8 cellular contexts compared by ENCODE assay signal in genomic region chr1:19010503-19010902, GRCh38. TPM values are rescaled to one million over a fixed set of nuclear protein-coding genes. Genes with fewer than 3 reads are reported as not detected.
DNase-seq lines count a peak whose midpoint lies in the region; ATAC-seq and TF ChIP-seq lines count a peak whose summit lies in the region.

No MANE protein-coding gene starts in this region.

- H4K91ac ChIP-seq in neuronal stem cell (ENCODE audit: low read depth, low read length, poor library complexity), result no peak overlapping the region

- no peak overlapping the region for H3K4me2 ChIP-seq in neuronal stem cell (ENCODE audit: insufficient read depth, low read length, poor library complexity, severe bottlenecking)

- H3K27ac ChIP-seq in CD4-positive, CD25-positive, alpha-beta regulatory T cell (ENCODE audit: insufficient read depth, low read length, poor library complexity, severe bottlenecking), result no peak overlapping the region
- peak overlapping the region; percentile 75 to 94 for H3K27ac ChIP-seq in coronary artery
- H3K27ac ChIP-seq in neuronal stem cell (replicated peaks; ENCODE audit: low read length), result peak overlapping the region; percentile 60

- H3K23ac ChIP-seq in neuronal stem cell (ENCODE audit: low read depth, low read length, poor library complexity), result no peak overlapping the region

- no peak overlapping the region for H3K4ac ChIP-seq in neuronal stem cell (ENCODE audit: low read length)

- H3K27ac Mint-ChIP-seq in CD4-positive, CD25-positive, alpha-beta regulatory T cell, result peak overlapping the region; percentile 28 to 85 (median 79)

- peak overlapping the region; percentile 31 for H2AK5ac ChIP-seq in neuronal stem cell (ENCODE audit: low read depth, low read length)

- peak overlapping the region; percentile 7 to 75 (median 70) for H3K4me3 Mint-ChIP-seq in CD4-positive, CD25-positive, alpha-beta regulatory T cell

- H3K14ac ChIP-seq in neuronal stem cell (ENCODE audit: low read length), result no peak overlapping the region

- WGBS in neuronal stem cell (ENCODE audit: extremely low coverage in 2 of 2, insufficient read length in 2 of 2, insufficient replicate concordance in 1 of 2), 2 donors, result no CpG with 5 or more reads among the region's 4 CpGs

- H3K4me1 Mint-ChIP-seq in CD4-positive, CD25-positive, alpha-beta regulatory T cell, result peaks cover 5 to 27% (median 19%) of the 10 kb centered on the region in 4 donors

- H3K27me3 Mint-ChIP-seq in CD4-positive, CD25-positive, alpha-beta regulatory T cell, result peaks cover 17% of the 10 kb centered on the region

- H3K4me3 ChIP-seq in CD4-positive, CD25-positive, alpha-beta regulatory T cell (ENCODE audit: low read depth, low read length), result peak overlapping the region; percentile 0
- H3K4me3 ChIP-seq in NT2/D1 (ENCODE audit: insufficient read length, low read depth), result no peak overlapping the region
- H3K4me3 ChIP-seq in coronary artery, result peak overlapping the region; percentile 45
- H3K4me3 ChIP-seq in neuronal stem cell (ENCODE audit: low read length in 2 of 2), result no peak overlapping the region

- H3K36me3 Mint-ChIP-seq in CD4-positive, CD25-positive, alpha-beta regulatory T cell, result no peaks in the 10 kb centered on the region

- DNase-seq in CD4-positive, CD25-positive, alpha-beta regulatory T cell, result no peak
- DNase-seq in NT2/D1 (ENCODE audit: low read depth, low spot score), result no peak
- DNase-seq in coronary artery (ENCODE audit: low spot score), result no peak
- DNase-seq in neuronal stem cell (ENCODE audit: low spot score), result no peak
- no peak for DNase-seq in HUDEP-2 (lab: John Stamatoyannopoulos, UW; ENCODE audit: unreplicated experiment in 76 of 76)
- DNase-seq in DMS153 (lab: John Stamatoyannopoulos, UW), result no peak
- no peak for DNase-seq in GM13977 (ENCODE audit: low spot score)

- TF ChIP-seq CTCF in coronary artery (IDR thresholded peaks at IDR 0.05) (no peak), GM13977 (IDR thresholded peaks at IDR 0.05; ENCODE audit: extremely low read depth, insufficient read depth, missing control alignments) (no peak)

- no peaks in the 10 kb centered on the region for H3K9me3 Mint-ChIP-seq in CD4-positive, CD25-positive, alpha-beta regulatory T cell

- in situ Hi-C loops in GM13977 (cut with MboI; ENCODE audit: low pct_unique_long_range_greater_than_20kb, low sequenced_read_pairs, unreplicated experiment), result no loop called here

- H3K9ac ChIP-seq in NT2/D1 (ENCODE audit: insufficient read length, low read depth) (peak overlapping the region; percentile 66), neuronal stem cell (ENCODE audit: low read depth, low read length, poor library complexity) (no peak overlapping the region)

- no peak overlapping the region for H2BK15ac ChIP-seq in neuronal stem cell (ENCODE audit: low read length)

- ATAC-seq in CD4-positive, CD25-positive, alpha-beta regulatory T cell (ENCODE audit: low read depth in 2 of 2), result no peak
- no peak for ATAC-seq in HG02610 (IDR thresholded peaks at IDR 0.05; ENCODE audit: unreplicated experiment)

- no peaks in the 10 kb centered on the region for H3K27me3 ChIP-seq in CD4-positive, CD25-positive, alpha-beta regulatory T cell (ENCODE audit: control insufficient read depth, insufficient read depth, low read length)
- H3K27me3 ChIP-seq in NT2/D1 (ENCODE audit: insufficient read depth, insufficient read length) (no peaks in the 10 kb centered on the region), neuronal stem cell (ENCODE audit: control insufficient read depth in 3 of 3, insufficient read depth in 3 of 3, low read depth in 1 of 3, low read length in 3 of 3) (no peaks in the 10 kb centered on the region)

- no peaks in the 10 kb centered on the region for H3K36me3 ChIP-seq in CD4-positive, CD25-positive, alpha-beta regulatory T cell (ENCODE audit: control insufficient read depth, insufficient read depth, low read length)
- H3K36me3 ChIP-seq in NT2/D1 (ENCODE audit: insufficient read depth, insufficient read length, low read length) (no peaks in the 10 kb centered on the region), neuronal stem cell (replicated peaks in 1 of 2; ENCODE audit: control insufficient read depth in 2 of 2, insufficient read depth in 2 of 2, low read length in 2 of 2) (no peaks in the 10 kb centered on the region)

- no peak overlapping the region for H2BK5ac ChIP-seq in neuronal stem cell (ENCODE audit: low read length)

- no peaks in the 10 kb centered on the region for H3K79me1 ChIP-seq in neuronal stem cell (ENCODE audit: low read depth, low read length)

- H2BK120ac ChIP-seq in neuronal stem cell (ENCODE audit: low read depth, low read length), result no peak overlapping the region

- H3K4me1 ChIP-seq in CD4-positive, CD25-positive, alpha-beta regulatory T cell (ENCODE audit: control insufficient read depth, insufficient read depth, low read length, poor library complexity, severe bottlenecking), result peaks cover 14% of the 10 kb centered on the region
- H3K4me1 ChIP-seq in NT2/D1 (ENCODE audit: insufficient read depth, insufficient read length), result peaks cover 28% of the 10 kb centered on the region
- H3K4me1 ChIP-seq in neuronal stem cell (ENCODE audit: control insufficient read depth in 2 of 2, insufficient read depth in 1 of 2, low read depth in 1 of 2, low read length in 2 of 2), result peaks cover 26 to 38% of the 10 kb centered on the region in 2 donors

- H2BK12ac ChIP-seq in neuronal stem cell (ENCODE audit: low read length), result no peak overlapping the region

- no peaks in the 10 kb centered on the region for H3K9me3 ChIP-seq in CD4-positive, CD25-positive, alpha-beta regulatory T cell (ENCODE audit: control insufficient read depth in 2 of 2, low read length in 2 of 2)
- H3K9me3 ChIP-seq in NT2/D1 (ENCODE audit: insufficient read depth, low read length), result no peaks in the 10 kb centered on the region
- no peaks in the 10 kb centered on the region for H3K9me3 ChIP-seq in neuronal stem cell (replicated peaks in 1 of 2; ENCODE audit: control insufficient read depth in 2 of 2, insufficient read depth in 1 of 2, low read depth in 1 of 2, low read length in 2 of 2)

- no peak overlapping the region for H2AFZ ChIP-seq in neuronal stem cell (ENCODE audit: low read length)

- no peak overlapping the region for H4K8ac ChIP-seq in neuronal stem cell (ENCODE audit: low read depth, low read length)

- peak overlapping the region; percentile 20 for H3K18ac ChIP-seq in neuronal stem cell (ENCODE audit: low read length)

RNA-seq across cellular contexts. Expression of gene IFFO2, which starts 54.0 kb away (rescaled TPM):
- total RNA-seq in CD4-positive, CD25-positive, alpha-beta regulatory T cell, result 101 TPM
- 1 to 10 TPM; 1.4 to 4.7 (median 2.9) TPM for polyA plus RNA-seq in CD4-positive, CD25-positive, alpha-beta regulatory T cell
- 3.4 TPM for polyA plus RNA-seq in neuronal stem cell (2013, experiment 1 of 2)
- polyA plus RNA-seq in neuronal stem cell (2013, experiment 2 of 2), result 3.3 TPM

Comparison
In these comparisons a context has a peak if more than half of its experiments do, and no peak if none do; other contexts are left out.
1. H3K4me3 ChIP-seq: peak in CD4-positive, CD25-positive, alpha-beta regulatory T cell (single experiment) and coronary artery (single experiment); none in NT2/D1 (single experiment) and neuronal stem cell (0 of 2).